ENCODE assay signal across 1 cellular context in genomic region chr9:131091352-131091992, GRCh38.
A peak's percentile ranks its signal among the peaks of the same experiment; 100 is the strongest.
TF ChIP-seq lines count a peak whose summit lies in the region.

No MANE protein-coding gene starts in this region.

TF ChIP-seq in K562, 482 proteins besides CTCF, POLR2A, EP300 and RAD21:
- TF ChIP-seq HMGXB4 (CRISPR knock-in tag; IDR thresholded peaks at IDR 0.05) (0 out of 2 replicates have a peak, but pooled peaks have one; percentile 28), UBTF (IDR thresholded peaks at IDR 0.05; ENCODE audit: borderline replicate concordance in 1 of 2, low read depth in 2 of 2, low read length in 2 of 2) (no peak)
